In genomic region chr7:16524332-16524731, GRCh38 we compare ENCODE assay signal across 23 cellular contexts. TPM values are rescaled to one million over a fixed set of nuclear protein-coding genes. Genes with fewer than 3 reads are reported as not detected.
A peak's percentile ranks its signal among the peaks of the same experiment; 100 is the strongest.
DNase-seq lines count a peak whose midpoint lies in the region; ATAC-seq and TF ChIP-seq lines count a peak whose summit lies in the region.
"Had no signal": no experiment of that assay in that cellular context is flagged by ENCODE, and none has a peak within 500 bp of the region (broad histone marks: within the 10 kb centered on the region; RNA-seq: fewer than 3 reads in every experiment).

No MANE protein-coding gene starts in this region.

- WGBS in H9 (ENCODE audit: extremely low coverage, insufficient read length, low lambda C conversion rate), result no CpG with 5 or more reads among the region's 1 CpG
- WGBS in prostate gland, result 24% methylated on average over 1 of the region's 1 CpG
- WGBS in upper lobe of left lung, 2 donors, result 41 to 47% methylated on average over 1 of the region's 1 CpG

- H3K36me3 ChIP-seq in prostate gland (no peaks in the 10 kb centered on the region), upper lobe of left lung (no peaks in the 10 kb centered on the region)
- H3K36me3 ChIP-seq: BLaER1 had no signal

- DNase-seq in NCI-H146 (lab: John Stamatoyannopoulos, UW), result peak; percentile 50
- no peak for DNase-seq in NCI-H146 treated with DMSO at 0.1 percent for 48 hours (lab: John Stamatoyannopoulos, UW; ENCODE audit: unreplicated experiment)
- DNase-seq in M059J (ENCODE audit: low read depth), result peak; percentile 7
- peak; percentile 5 for DNase-seq in RPMI7951 (ENCODE audit: low read depth)
- DNase-seq in epithelial cell of esophagus (ENCODE audit: low read depth), result peak; percentile 75
- DNase-seq in H9, result no peak
- DNase-seq in prostate gland (ENCODE audit: low spot score), result no peak
- DNase-seq in upper lobe of left lung, result no peak
- DNase-seq: CD8-positive, alpha-beta T cell; DMS79 treated with DMSO at 0.1 percent for 48 hours; HFFc6; Karpas-422; NCI-H1105 treated with DMSO at 0.1 percent for 48 hours; NCI-H1930; NCI-H510A treated with DMSO at 0.1 percent for 48 hours; Right ventricle myocardium superior; T1000 had no signal

- no peak overlapping the region for H3K9ac ChIP-seq in H9 (ENCODE audit: extremely low read depth, insufficient read length, low read length)
- H3K9ac ChIP-seq: BLaER1 had no signal

- TF ChIP-seq CTCF in epithelial cell of esophagus (IDR thresholded peaks at IDR 0.05; ENCODE audit: insufficient read depth, low read depth, low read length, missing control alignments), result no peak
- TF ChIP-seq CTCF in H9 (conservative IDR thresholded peaks at IDR 0.05), result no peak
- no peak for TF ChIP-seq CTCF in prostate gland (IDR thresholded peaks at IDR 0.05)
- TF ChIP-seq CTCF in upper lobe of left lung (IDR thresholded peaks at IDR 0.05), result no peak

- no peaks in the 10 kb centered on the region for H3K79me2 ChIP-seq in H9 (ENCODE audit: insufficient read depth, low read length)

- H3K27me3 Mint-ChIP-seq in H9 (ENCODE audit: low read depth), result no peaks in the 10 kb centered on the region

- no peak overlapping the region for H3K56ac ChIP-seq in H9 (ENCODE audit: insufficient read length, low read depth, low read length)

- H2BK5ac ChIP-seq in H9 (ENCODE audit: insufficient read length, low read length), result no peak overlapping the region

- H3T11ph ChIP-seq in H9 (ENCODE audit: low read length), result no peak overlapping the region

- H3K4me1 ChIP-seq in H9 (ENCODE audit: insufficient read depth, low read length) (no peaks in the 10 kb centered on the region), prostate gland (replicated peaks) (no peaks in the 10 kb centered on the region), upper lobe of left lung (no peaks in the 10 kb centered on the region)
- H3K4me1 ChIP-seq: BLaER1 had no signal

- H4K5ac ChIP-seq in H9 (ENCODE audit: insufficient read length, low read depth, low read length), result no peak overlapping the region

- intact Hi-C loops in prostate gland (cut with DNase I), result no loop called here

- H3K27ac Mint-ChIP-seq in H9, result no peak overlapping the region
- H3K27ac Mint-ChIP-seq: CD8-positive, alpha-beta T cell; HFFc6; IgD-negative memory B cell had no signal

- H3K4me2 ChIP-seq in H9 (ENCODE audit: insufficient read depth, insufficient read length, low read length), result no peak overlapping the region
- H3K4me2 ChIP-seq: BLaER1 had no signal

- no peak overlapping the region for H2BK12ac ChIP-seq in H9 (ENCODE audit: insufficient read length, low read depth, low read length)

- H3K79me1 ChIP-seq in H9 (ENCODE audit: insufficient read depth, low read depth, low read length, poor library complexity, severe bottlenecking), result no peaks in the 10 kb centered on the region

- no peaks in the 10 kb centered on the region for H3K36me3 Mint-ChIP-seq in H9 (ENCODE audit: insufficient read depth in 1 of 3, low read depth in 3 of 3)
- H3K36me3 Mint-ChIP-seq: CD8-positive, alpha-beta T cell; IgD-negative memory B cell had no signal

- no peak overlapping the region for H2AK5ac ChIP-seq in H9 (ENCODE audit: insufficient read length, low read length)

- no peak overlapping the region for H3K27ac ChIP-seq in H9 (ENCODE audit: insufficient read length, low read depth, low read length)
- H3K27ac ChIP-seq in prostate gland, result no peak overlapping the region
- H3K27ac ChIP-seq in upper lobe of left lung, result no peak overlapping the region
- H3K27ac ChIP-seq: BLaER1 had no signal

- no peak overlapping the region for H3K14ac ChIP-seq in H9 (ENCODE audit: insufficient read depth, low read length)

- peaks cover 7% of the 10 kb centered on the region in 2 experiments for H3K4me1 Mint-ChIP-seq in H9
- H3K4me1 Mint-ChIP-seq: IgD-negative memory B cell had no signal

- TF ChIP-seq POLR2A in prostate gland (IDR thresholded peaks at IDR 0.05) (no peak), upper lobe of left lung (IDR thresholded peaks at IDR 0.05) (no peak)

- no peak for TF ChIP-seq EP300 in upper lobe of left lung (IDR thresholded peaks at IDR 0.05)

- no peak overlapping the region for H2BK15ac ChIP-seq in H9 (ENCODE audit: low read depth, low read length)

- H3K27me3 ChIP-seq in H9 (ENCODE audit: insufficient read depth, low read length), result no peaks in the 10 kb centered on the region
- no peaks in the 10 kb centered on the region for H3K27me3 ChIP-seq in prostate gland (replicated peaks; ENCODE audit: insufficient read depth)
- no peaks in the 10 kb centered on the region for H3K27me3 ChIP-seq in upper lobe of left lung
- H3K27me3 ChIP-seq: BLaER1 had no signal

- ATAC-seq in upper lobe of left lung (ENCODE audit: low FRiP score in 2 of 2), result no peak
- ATAC-seq: CD8-positive, alpha-beta T cell; Panc1 had no signal

- H3K9me3 Mint-ChIP-seq in H9, result peaks cover 0 to 4% of the 10 kb centered on the region in 2 experiments; a peak in 1 of 5 replicates
- H3K9me3 Mint-ChIP-seq: HFFc6 had no signal

- H2BK20ac ChIP-seq in H9 (ENCODE audit: low read depth, low read length, poor library complexity, severe bottlenecking), result no peak overlapping the region

- H3K4me3 Mint-ChIP-seq in H9, result no peak overlapping the region
- H3K4me3 Mint-ChIP-seq: CD8-positive, alpha-beta T cell; HFFc6; IgD-negative memory B cell had no signal

- H3K18ac ChIP-seq in H9 (ENCODE audit: insufficient read length, low read depth, low read length), result no peak overlapping the region

- H3K9me3 ChIP-seq in H9 (ENCODE audit: control insufficient read depth, low read depth, low read length) (no peaks in the 10 kb centered on the region), prostate gland (no peaks in the 10 kb centered on the region), upper lobe of left lung (no peaks in the 10 kb centered on the region)
- H3K9me3 ChIP-seq: BLaER1 had no signal

- H3K4me3 ChIP-seq in epithelial cell of esophagus (ENCODE audit: low read length) (no peak overlapping the region), prostate gland (no peak overlapping the region), upper lobe of left lung (no peak overlapping the region)
- H3K4me3 ChIP-seq: BLaER1 had no signal

- H4K91ac ChIP-seq in H9 (ENCODE audit: insufficient read length, low read depth, low read length), result no peak overlapping the region

- H4K20me1 ChIP-seq in H9 (ENCODE audit: control insufficient read depth, insufficient read depth, insufficient read length), result no peaks in the 10 kb centered on the region
- H4K20me1 ChIP-seq: BLaER1 had no signal

- no peak overlapping the region for H3K4ac ChIP-seq in H9 (ENCODE audit: low read depth, low read length)

- no peak overlapping the region for H2BK120ac ChIP-seq in H9 (ENCODE audit: low read depth, low read length, poor library complexity, severe bottlenecking)

- H4K8ac ChIP-seq in H9 (replicated peaks; ENCODE audit: insufficient read length, low read depth, low read length), result no peak overlapping the region

- no peaks in the 10 kb centered on the region for H3K23me2 ChIP-seq in H9 (ENCODE audit: insufficient read length, low read depth, low read length, poor library complexity, severe bottlenecking)

- H3K23ac ChIP-seq in H9 (ENCODE audit: insufficient read length, low read depth, low read length), result no peak overlapping the region

- H2AFZ ChIP-seq in H9 (ENCODE audit: low read length), result no peak overlapping the region

RNA-seq across cellular contexts. Expression of gene LRRC72, which starts 2.3 kb away (rescaled TPM):
- total RNA-seq in M059J (2014; rRNA removed; shearing (Covaris generic)), result not detected in 2 replicates
- total RNA-seq in RPMI7951 (2014; rRNA removed; shearing (Covaris generic)), result not detected in 2 replicates
- total RNA-seq in H9 (2021) (not detected in 2 replicates), prostate gland (not detected), upper lobe of left lung (not detected)
- total RNA-seq: CD8-positive, alpha-beta T cell; G401; H4; HFFc6; Right ventricle myocardium superior; T-helper 1 cell treated with Interleukin-12 subunit alpha and Interleukin-12 subunit beta and Interleukin-4 antibody, amounts not matched to agents 30 ng/mL and 1 ng/mL, for 36 hours had no signal

RNA-seq across cellular contexts. Expression of gene SOSTDC1, which starts 58.8 kb away (rescaled TPM):
- total RNA-seq in M059J (2014; rRNA removed; shearing (Covaris generic)), result not detected in 2 replicates
- total RNA-seq in RPMI7951 (2014; rRNA removed; shearing (Covaris generic)), result 0.10 and 0.12 TPM in 2 replicates
- not detected in 2 replicates for total RNA-seq in H9 (2021)
- total RNA-seq in prostate gland, result 1 to 10 TPM; 2.3 to 3.0 TPM
- total RNA-seq in upper lobe of left lung, result 10 to 100 TPM in 3 of 6 donors, 1 to 10 TPM in 3; 3.1 to 37.5 (median 9.4) TPM
- total RNA-seq: CD8-positive, alpha-beta T cell; G401; HFFc6; T-helper 1 cell treated with Interleukin-12 subunit alpha and Interleukin-12 subunit beta and Interleukin-4 antibody, amounts not matched to agents 30 ng/mL and 1 ng/mL, for 36 hours had no signal

Comparison
In these comparisons a context has a peak if more than half of its experiments do, and no peak if none do; other contexts are left out.
1. DNase-seq: peak in NCI-H146 (single experiment), M059J (single experiment), RPMI7951 (single experiment) and epithelial cell of esophagus (single experiment); none in NCI-H146 treated with DMSO at 0.1 percent for 48 hours (single experiment), H9 (single experiment), prostate gland (single experiment) and upper lobe of left lung (0 of 2).